30 cellular contexts compared by ENCODE assay signal in genomic region chr14:77906446-77906845, GRCh38.
"Had no signal": no experiment of that assay in that cellular context is flagged by ENCODE, and none has a peak within 500 bp of the region (broad histone marks: within the 10 kb centered on the region; RNA-seq: fewer than 3 reads in every experiment).

No MANE protein-coding gene starts in this region.

- H3K27ac ChIP-seq: colonic mucosa, coronary artery, dorsolateral prefrontal cortex, epithelial cell of prostate, esophagus muscularis mucosa, esophagus squamous epithelium, foreskin keratinocyte, gastrocnemius medialis, gastroesophageal sphincter, heart left ventricle, heart right ventricle, hepatocyte had no signal

- H3K4me3 Mint-ChIP-seq: dendritic cell treated with granulocyte-macrophage colony-stimulating factor and Interleukin-4, amounts not matched to agents 40 ng/mL and 50 ng/mL, for 4 days; effector memory CD8-positive, alpha-beta T cell; endodermal cell had no signal

- H3K27me3 Mint-ChIP-seq: dendritic cell treated with granulocyte-macrophage colony-stimulating factor and Interleukin-4, amounts not matched to agents 40 ng/mL and 50 ng/mL, for 4 days; effector memory CD8-positive, alpha-beta T cell had no signal

- H3K4me1 ChIP-seq: colonic mucosa, esophagus muscularis mucosa, esophagus squamous epithelium, foreskin keratinocyte, gastrocnemius medialis, gastroesophageal sphincter, heart left ventricle, heart right ventricle had no signal

- H3K9me3 ChIP-seq: colonic mucosa, esophagus muscularis mucosa, esophagus squamous epithelium, gastrocnemius medialis, gastroesophageal sphincter had no signal

- DNase-seq: colonic mucosa; cortex of kidney; dermis blood vessel endothelial cell; dorsolateral prefrontal cortex; effector CD4-positive, alpha-beta T cell; effector CD8-positive, alpha-beta T cell; effector memory CD4-positive, alpha-beta T cell; effector memory CD8-positive, alpha-beta T cell; endodermal cell; erythroblast; esophagus squamous epithelium; foreskin fibroblast; foreskin keratinocyte; foreskin melanocyte; gastrocnemius medialis; glutamatergic neuron; head of caudate nucleus; heart left ventricle; heart right ventricle had no signal

- H2AFZ ChIP-seq: hepatocyte had no signal

- FAIRE-seq: colon, endometrium, endothelial cell of umbilical vein, frontal cortex had no signal

- H3K4me2 ChIP-seq: hepatocyte had no signal

- ATAC-seq: effector memory CD8-positive, alpha-beta T cell; esophagus mucosa; foreskin keratinocyte; gastrocnemius medialis; gastroesophageal sphincter; heart left ventricle; heart right ventricle had no signal

- H3K27me3 ChIP-seq: colonic mucosa, dorsolateral prefrontal cortex, esophagus muscularis mucosa, esophagus squamous epithelium, foreskin keratinocyte, gastrocnemius medialis, gastroesophageal sphincter, heart left ventricle, heart right ventricle, hepatocyte had no signal

- H3K9me3 Mint-ChIP-seq: dendritic cell treated with granulocyte-macrophage colony-stimulating factor and Interleukin-4, amounts not matched to agents 40 ng/mL and 50 ng/mL, for 4 days; effector memory CD8-positive, alpha-beta T cell; endodermal cell had no signal

- H3K36me3 ChIP-seq: colonic mucosa had no signal

- H3K4me3 ChIP-seq: colonic mucosa, coronary artery, dorsolateral prefrontal cortex, esophagus muscularis mucosa, esophagus squamous epithelium, gastrocnemius medialis, gastroesophageal sphincter, heart left ventricle, heart right ventricle, hepatocyte had no signal

- H3K27ac Mint-ChIP-seq: dendritic cell treated with granulocyte-macrophage colony-stimulating factor and Interleukin-4, amounts not matched to agents 40 ng/mL and 50 ng/mL, for 4 days; effector memory CD8-positive, alpha-beta T cell; endodermal cell had no signal

- H3K79me2 ChIP-seq: hepatocyte had no signal
